In genomic region chr6:7684843-7685242, GRCh38 we compare ENCODE assay signal across 1 cellular context.
TF ChIP-seq lines count a peak whose summit lies in the region.

No MANE protein-coding gene starts in this region.

TF ChIP-seq in HEK293, 187 proteins besides CTCF, POLR2A, EP300 and RAD21 (continued from another document):
- TF ChIP-seq, protein P1, sequence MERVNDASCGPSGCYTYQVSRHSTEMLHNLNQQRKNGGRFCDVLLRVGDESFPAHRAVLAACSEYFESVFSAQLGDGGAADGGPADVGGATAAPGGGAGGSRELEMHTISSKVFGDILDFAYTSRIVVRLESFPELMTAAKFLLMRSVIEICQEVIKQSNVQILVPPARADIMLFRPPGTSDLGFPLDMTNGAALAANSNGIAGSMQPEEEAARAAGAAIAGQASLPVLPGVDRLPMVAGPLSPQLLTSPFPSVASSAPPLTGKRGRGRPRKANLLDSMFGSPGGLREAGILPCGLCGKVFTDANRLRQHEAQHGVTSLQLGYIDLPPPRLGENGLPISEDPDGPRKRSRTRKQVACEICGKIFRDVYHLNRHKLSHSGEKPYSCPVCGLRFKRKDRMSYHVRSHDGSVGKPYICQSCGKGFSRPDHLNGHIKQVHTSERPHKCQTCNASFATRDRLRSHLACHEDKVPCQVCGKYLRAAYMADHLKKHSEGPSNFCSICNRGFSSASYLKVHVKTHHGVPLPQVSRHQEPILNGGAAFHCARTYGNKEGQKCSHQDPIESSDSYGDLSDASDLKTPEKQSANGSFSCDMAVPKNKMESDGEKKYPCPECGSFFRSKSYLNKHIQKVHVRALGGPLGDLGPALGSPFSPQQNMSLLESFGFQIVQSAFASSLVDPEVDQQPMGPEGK (tag by site-specific recombination; IDR thresholded peaks at IDR 0.05): no peak
- no peak for TF ChIP-seq IKZF3 (tag by site-specific recombination; IDR thresholded peaks at IDR 0.05)
- no peak for TF ChIP-seq ZFP3 (tag by site-specific recombination; IDR thresholded peaks at IDR 0.05; ENCODE audit: low read depth)
- no peak for TF ChIP-seq ZNF654 (tag by site-specific recombination; IDR thresholded peaks at IDR 0.05; ENCODE audit: low read depth)
- TF ChIP-seq TRIM28 (IDR thresholded peaks at IDR 0.05; ENCODE audit: borderline replicate concordance, low read length): peak; percentile 34; the same call in 1 of the 2 replicates
- no peak for TF ChIP-seq ZNF175 (tag by site-specific recombination; IDR thresholded peaks at IDR 0.05)
- no peak for TF ChIP-seq ZNF501 (tag by site-specific recombination; IDR thresholded peaks at IDR 0.05)
- peak; percentile 42 for TF ChIP-seq WT1 (tag by site-specific recombination; IDR thresholded peaks at IDR 0.05)
- no peak for TF ChIP-seq KLF17 (tag by site-specific recombination; IDR thresholded peaks at IDR 0.05)
- TF ChIP-seq ZNF140 (tag by site-specific recombination; IDR thresholded peaks at IDR 0.05): peak; percentile 99
- TF ChIP-seq ZIC2 (tag by site-specific recombination; IDR thresholded peaks at IDR 0.05): peak; percentile 63
- peak; percentile 59 for TF ChIP-seq GLIS1 (tag by site-specific recombination; IDR thresholded peaks at IDR 0.05)
- TF ChIP-seq SP3 (tag by site-specific recombination; IDR thresholded peaks at IDR 0.05): no peak
- TF ChIP-seq ZBTB48 (tag by site-specific recombination; IDR thresholded peaks at IDR 0.05): no peak
- no peak for TF ChIP-seq OVOL3 (tag by site-specific recombination; IDR thresholded peaks at IDR 0.05)
